In the genomic region with DNA sequence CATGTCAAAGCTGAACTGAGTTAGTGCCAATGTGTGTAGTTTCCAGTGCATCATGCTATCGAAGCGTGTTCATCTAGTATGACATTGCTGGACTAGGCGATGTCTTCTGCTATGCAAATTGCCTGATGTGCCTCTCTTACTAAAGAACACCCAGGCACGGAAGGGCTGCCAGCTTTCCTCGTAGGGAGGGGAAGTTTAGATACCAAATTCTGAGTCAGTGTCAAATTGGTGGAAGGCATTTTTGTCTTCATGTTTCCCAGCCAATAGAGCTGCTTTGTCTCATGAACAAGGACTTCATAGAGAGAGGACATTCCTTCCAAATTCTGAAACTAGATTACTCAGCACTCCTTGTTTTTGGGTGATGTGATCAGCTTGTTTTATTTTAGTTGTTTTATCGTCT, we compare ENCODE assay signal across 21 cellular contexts.
DNase-seq lines count a peak whose midpoint lies in the region; ATAC-seq, FAIRE-seq and TF ChIP-seq lines count a peak whose summit lies in the region.
"Had no signal": no experiment of that assay in that cellular context is flagged by ENCODE, and none has a peak within 500 bp of the region (broad histone marks: within the 10 kb centered on the region; RNA-seq: fewer than 3 reads in every experiment).

No MANE protein-coding gene starts in this region.

- H3K36me3 ChIP-seq in breast epithelium: no peaks in the 10 kb centered on the region
- no peaks in the 10 kb centered on the region for H3K36me3 ChIP-seq in esophagus squamous epithelium
- H3K36me3 ChIP-seq: upper lobe of left lung had no signal

- H3K27ac ChIP-seq in breast epithelium: no peak overlapping the region
- no peak overlapping the region for H3K27ac ChIP-seq in esophagus squamous epithelium
- H3K27ac ChIP-seq: 22Rv1, body of pancreas, upper lobe of left lung had no signal

- H3K4me1 ChIP-seq in breast epithelium (no peaks in the 10 kb centered on the region), esophagus squamous epithelium (no peaks in the 10 kb centered on the region)
- H3K4me1 ChIP-seq: body of pancreas, upper lobe of left lung had no signal

- no peak overlapping the region for H3K27ac Mint-ChIP-seq in MCF 10A (ENCODE audit: low read depth, unreplicated experiment)
- H3K27ac Mint-ChIP-seq: CD4-positive, alpha-beta memory T cell; HFFc6; stimulated activated effector memory CD8-positive, alpha-beta T cell treated with anti-CD3 and anti-CD28 coated beads, Interleukin-12 subunit alpha, Interleukin-12 subunit beta, amount 100 ng/mL, for 72 hours had no signal

- BruUV-seq in MCF 10A (replicated peaks; lab: Mats Ljungman, UMichigan): no TSS peak

- H3K4me3 ChIP-seq in breast epithelium (no peak overlapping the region), esophagus squamous epithelium (no peak overlapping the region)
- H3K4me3 ChIP-seq: body of pancreas, K562, upper lobe of left lung had no signal

- POLR2A ChIA-PET in MCF 10A (lab: Yijun Ruan, JAX): no interaction called here

- TF ChIP-seq POLR2A in breast epithelium (IDR thresholded peaks at IDR 0.05) (no peak), esophagus squamous epithelium (IDR thresholded peaks at IDR 0.05) (no peak)

- DNase-seq in MCF 10A (ENCODE audit: unreplicated experiment) (peak; percentile 4), breast epithelium (ENCODE audit: low spot score in 2 of 2) (no peak), hippocampal formation (lab: John Stamatoyannopoulos, UW) (peak; percentile 67 to 91), stromal cell of bone marrow (ENCODE audit: low read depth) (peak; percentile 9), esophagus squamous epithelium (lab: John Stamatoyannopoulos, UW) (no peak), DMS79 (lab: John Stamatoyannopoulos, UW) (no peak)
- DNase-seq: body of pancreas; CD4-positive, alpha-beta memory T cell; HFFc6; NCI-H1092 treated with DMSO at 0.1 percent for 48 hours; NCI-H2171; NK-92 treated with Interleukin-12 subunit alpha and Interleukin-12 subunit beta, amount 100 ng/mL, for 24 hours; SHP77 treated with DMSO at 0.1 percent for 48 hours; small intestine; upper lobe of left lung had no signal

- H3K36me3 Mint-ChIP-seq in MCF 10A (ENCODE audit: insufficient read depth, unreplicated experiment): no peaks in the 10 kb centered on the region
- H3K36me3 Mint-ChIP-seq: stimulated activated effector memory CD8-positive, alpha-beta T cell treated with anti-CD3 and anti-CD28 coated beads, Interleukin-12 subunit alpha, Interleukin-12 subunit beta, amount 100 ng/mL, for 72 hours had no signal

- WGBS in esophagus squamous epithelium, 2 donors: 40 to 53% methylated on average over 2 to 5 of the region's 6 CpGs

- H3K9me3 Mint-ChIP-seq in MCF 10A (ENCODE audit: unreplicated experiment): peaks cover 31% of the 10 kb centered on the region
- H3K9me3 Mint-ChIP-seq: neural crest cell had no signal

- H3K27me3 ChIP-seq in breast epithelium (no peaks in the 10 kb centered on the region), esophagus squamous epithelium (no peaks in the 10 kb centered on the region)
- H3K27me3 ChIP-seq: body of pancreas, upper lobe of left lung had no signal

- TF ChIP-seq CTCF in MCF 10A (IDR thresholded peaks at IDR 0.05; ENCODE audit: unreplicated experiment) (no peak), breast epithelium (IDR thresholded peaks at IDR 0.05) (no peak), esophagus squamous epithelium (IDR thresholded peaks at IDR 0.05) (no peak)

- CTCF ChIA-PET in MCF 10A (lab: Yijun Ruan, JAX): interaction anchor here (0.5 to 0.8 kb wide), 3 partner anchors 151 to 1185 kb away, joined by 3 to 4 read pairs (median 4); no protein-coding TSS in a partner anchor

- no peak overlapping the region for H3K4me3 Mint-ChIP-seq in MCF 10A (ENCODE audit: unreplicated experiment)
- H3K4me3 Mint-ChIP-seq: CD4-positive, alpha-beta memory T cell; HFFc6; neural crest cell; stimulated activated effector memory CD8-positive, alpha-beta T cell treated with anti-CD3 and anti-CD28 coated beads, Interleukin-12 subunit alpha, Interleukin-12 subunit beta, amount 100 ng/mL, for 72 hours had no signal

- H3K9me3 ChIP-seq in breast epithelium (no peaks in the 10 kb centered on the region), esophagus squamous epithelium (no peaks in the 10 kb centered on the region)
- H3K9me3 ChIP-seq: body of pancreas, upper lobe of left lung had no signal

- no peak for ATAC-seq in GM18861 (IDR thresholded peaks at IDR 0.05; ENCODE audit: unreplicated experiment)
- ATAC-seq: body of pancreas; K562; stimulated activated effector memory CD8-positive, alpha-beta T cell treated with anti-CD3 and anti-CD28 coated beads, Interleukin-12 subunit alpha, Interleukin-12 subunit beta, amount 100 ng/mL, for 72 hours had no signal

- H3K27me3 Mint-ChIP-seq in MCF 10A (ENCODE audit: insufficient read depth, unreplicated experiment): no peaks in the 10 kb centered on the region
- H3K27me3 Mint-ChIP-seq: CD4-positive, alpha-beta memory T cell had no signal

- FAIRE-seq in endometrium (lab: Jason Lieb, UNC): peak; percentile 61
- FAIRE-seq: K562, small intestine had no signal

- intact Hi-C loops in MCF 10A (cut with micrococcal nuclease): no loop called here
- intact Hi-C loops in breast epithelium (cut with DNase I; ENCODE audit: low total_unique reads): no loop called here
- intact Hi-C loops in esophagus squamous epithelium (cut with DNase I): no loop called here

- no peaks in the 10 kb centered on the region for H3K4me1 Mint-ChIP-seq in MCF 10A (ENCODE audit: insufficient read depth, unreplicated experiment)
- H3K4me1 Mint-ChIP-seq: CD4-positive, alpha-beta memory T cell; stimulated activated effector memory CD8-positive, alpha-beta T cell treated with anti-CD3 and anti-CD28 coated beads, Interleukin-12 subunit alpha, Interleukin-12 subunit beta, amount 100 ng/mL, for 72 hours had no signal

Comparison
In these comparisons a context has a peak if more than half of its experiments do, and no peak if none do; other contexts are left out.
1. DNase-seq: peak in MCF 10A (single experiment), hippocampal formation (2 of 2) and stromal cell of bone marrow (single experiment); none in breast epithelium (0 of 2), esophagus squamous epithelium (single experiment) and DMS79 (single experiment).